17 cellular contexts compared by ENCODE assay signal in genomic region chr5:58965677-58966414, GRCh38.
A peak's percentile ranks its signal among the peaks of the same experiment; 100 is the strongest.
DNase-seq lines count a peak whose midpoint lies in the region; ATAC-seq, FAIRE-seq and TF ChIP-seq lines count a peak whose summit lies in the region.
"Had no signal": no experiment of that assay in that cellular context is flagged by ENCODE, and none has a peak within 500 bp of the region (broad histone marks: within the 10 kb centered on the region; RNA-seq: fewer than 3 reads in every experiment).

No MANE protein-coding gene starts in this region.

- CTCF ChIA-PET in HepG2 (lab: Yijun Ruan, JAX; ENCODE audit: low intra/inter-chr PET ratio, low total read pairs), result no interaction called here

- 22% methylated on average over 9 of the region's 9 CpGs for WGBS in HepG2 (ENCODE audit: low lambda C conversion rate)
- 64% methylated on average over 8 of the region's 9 CpGs for WGBS in right lobe of liver (ENCODE audit: insufficient coverage, low coverage, low lambda C conversion rate, missing lambda C conversion rate)

- H3K79me2 ChIP-seq in HepG2 (ENCODE audit: insufficient read depth, low read length), result no peaks in the 10 kb centered on the region

- no peak overlapping the region for H3K27ac Mint-ChIP-seq in stimulated activated effector memory CD8-positive, alpha-beta T cell treated with anti-CD3 and anti-CD28 coated beads, Interleukin-12 subunit alpha, Interleukin-12 subunit beta, amount 100 ng/mL, for 72 hours
- H3K27ac Mint-ChIP-seq: CD4-positive, CD25-positive, alpha-beta regulatory T cell had no signal

- in situ Hi-C loops in HepG2 (cut with HindIII; ENCODE audit: extremely low pct_ligation_motif_present, low pct_unique_long_range_greater_than_20kb) (no loop called here), brain microvascular endothelial cell (cut with HindIII; ENCODE audit: low pct_ligation_motif_present, low sequenced_read_pairs) (no loop called here)

- H3K9me3 ChIP-seq in HepG2 (ENCODE audit: low read length) (no peaks in the 10 kb centered on the region), right lobe of liver (no peaks in the 10 kb centered on the region)
- H3K9me3 ChIP-seq: HAP-1, SJSA1 had no signal

- no peak overlapping the region for H3K4me2 ChIP-seq in HepG2 (ENCODE audit: low read depth, low read length)

- TF ChIP-seq EP300 in HepG2 (IDR thresholded peaks at IDR 0.05; ENCODE audit: low read depth in 2 of 2, low read length in 2 of 2) (no peak), HepG2 (CRISPR knock-in tag; IDR thresholded peaks at IDR 0.05; ENCODE audit: borderline replicate concordance) (no peak)

- H3K4me3 Mint-ChIP-seq in stimulated activated effector memory CD8-positive, alpha-beta T cell treated with anti-CD3 and anti-CD28 coated beads, Interleukin-12 subunit alpha, Interleukin-12 subunit beta, amount 100 ng/mL, for 72 hours, result no peak overlapping the region
- H3K4me3 Mint-ChIP-seq: CD4-positive, CD25-positive, alpha-beta regulatory T cell had no signal

- H3K4me3 ChIP-seq in HepG2 (replicated peaks in 1 of 3; ENCODE audit: insufficient read depth in 1 of 3, low read depth in 2 of 3, low read length in 3 of 3) (no peak overlapping the region), right lobe of liver (no peak overlapping the region), brain microvascular endothelial cell (ENCODE audit: low read depth, low read length) (no peak overlapping the region)
- H3K4me3 ChIP-seq: HAP-1, SJSA1 had no signal

- peaks cover 49% of the 10 kb centered on the region for H3K36me3 Mint-ChIP-seq in stimulated activated effector memory CD8-positive, alpha-beta T cell treated with anti-CD3 and anti-CD28 coated beads, Interleukin-12 subunit alpha, Interleukin-12 subunit beta, amount 100 ng/mL, for 72 hours
- H3K36me3 Mint-ChIP-seq: CD4-positive, CD25-positive, alpha-beta regulatory T cell had no signal

- no peaks in the 10 kb centered on the region for H3K9me3 Mint-ChIP-seq in stimulated activated effector memory CD8-positive, alpha-beta T cell treated with anti-CD3 and anti-CD28 coated beads, Interleukin-12 subunit alpha, Interleukin-12 subunit beta, amount 100 ng/mL, for 72 hours
- H3K9me3 Mint-ChIP-seq: CD4-positive, CD25-positive, alpha-beta regulatory T cell had no signal

- no TSS peak for BruUV-seq in HepG2 (replicated peaks; lab: Mats Ljungman, UMichigan)

- TF ChIP-seq CTCF in HepG2 (CRISPR knock-in tag; IDR thresholded peaks at IDR 0.05) (no peak), right lobe of liver (IDR thresholded peaks at IDR 0.05) (no peak), brain microvascular endothelial cell (IDR thresholded peaks at IDR 0.05; ENCODE audit: low read depth, low read length, missing control alignments) (peak; percentile 21)

- TF ChIP-seq RAD21 in HepG2 (CRISPR knock-in tag; IDR thresholded peaks at IDR 0.05), result no peak

- H4K20me1 ChIP-seq in HepG2 (ENCODE audit: insufficient read depth, low read length), result no peaks in the 10 kb centered on the region

- peaks cover 0 to 8% of the 10 kb centered on the region in 2 experiments; a peak in 1 of 5 replicates for H3K27me3 ChIP-seq in HepG2 (ENCODE audit: control insufficient read depth in 1 of 2, insufficient read depth in 2 of 2, low read length in 2 of 2)
- no peaks in the 10 kb centered on the region for H3K27me3 ChIP-seq in right lobe of liver
- no peaks in the 10 kb centered on the region for H3K27me3 ChIP-seq in brain microvascular endothelial cell (replicated peaks)
- H3K27me3 ChIP-seq: SJSA1 had no signal

- peaks cover 22% of the 10 kb centered on the region for H3K4me1 Mint-ChIP-seq in stimulated activated effector memory CD8-positive, alpha-beta T cell treated with anti-CD3 and anti-CD28 coated beads, Interleukin-12 subunit alpha, Interleukin-12 subunit beta, amount 100 ng/mL, for 72 hours
- H3K4me1 Mint-ChIP-seq: CD4-positive, CD25-positive, alpha-beta regulatory T cell had no signal

- DNase-seq in HepG2 (ENCODE audit: low spot score) (no peak), right lobe of liver (no peak), brain microvascular endothelial cell (no peak), iPS-NIHi7 (ENCODE audit: extremely low spot score) (peak; percentile 23), NCI-H1417 treated with DMSO at 0.1 percent for 48 hours (lab: John Stamatoyannopoulos, UW) (no peak)
- DNase-seq in stimulated activated effector memory CD8-positive, alpha-beta T cell treated with anti-CD3 and anti-CD28 coated beads, Interleukin-12 subunit alpha, Interleukin-12 subunit beta, amount 100 ng/mL, for 72 hours (ENCODE audit: low spot score in 2 of 2), result no peak
- DNase-seq: AML-193; Calu3; CD4-positive, CD25-positive, alpha-beta regulatory T cell; GF-D8; NCI-H1048; NCI-H1694; NCI-H69 had no signal

- H3K4me1 ChIP-seq in HepG2 (ENCODE audit: insufficient read depth, low read length), result no peaks in the 10 kb centered on the region
- no peaks in the 10 kb centered on the region for H3K4me1 ChIP-seq in right lobe of liver
- H3K4me1 ChIP-seq: HAP-1, SJSA1 had no signal

- FAIRE-seq in HepG2 (lab: Jason Lieb, UNC), result no peak

- no peaks in the 10 kb centered on the region for H3K36me3 ChIP-seq in HepG2 (replicated peaks in 1 of 2; ENCODE audit: control insufficient read depth in 1 of 2, insufficient read depth in 2 of 2, low read length in 2 of 2)
- no peaks in the 10 kb centered on the region for H3K36me3 ChIP-seq in right lobe of liver
- H3K36me3 ChIP-seq in brain microvascular endothelial cell (replicated peaks), result no peaks in the 10 kb centered on the region
- H3K36me3 ChIP-seq: HAP-1, SJSA1 had no signal

- ATAC-seq in HepG2, result peak; percentile 54
- no peak for ATAC-seq in right lobe of liver
- peak; percentile 55 for ATAC-seq in stimulated activated effector memory CD8-positive, alpha-beta T cell treated with anti-CD3 and anti-CD28 coated beads, Interleukin-12 subunit alpha, Interleukin-12 subunit beta, amount 100 ng/mL, for 72 hours
- ATAC-seq in HG03354 (IDR thresholded peaks at IDR 0.05; ENCODE audit: poor library complexity, severe bottlenecking, unreplicated experiment), result no peak
- ATAC-seq in HG03025 (IDR thresholded peaks at IDR 0.05; ENCODE audit: low FRiP score, unreplicated experiment), result no peak

- H2AFZ ChIP-seq in HepG2 (ENCODE audit: low read length), result no peak overlapping the region

- intact Hi-C loops in HepG2 (cut with micrococcal nuclease; ENCODE audit: unreplicated experiment), result no loop called here
- intact Hi-C loops in right lobe of liver (cut with DNase I), result no loop called here

- POLR2A ChIA-PET in HepG2 (lab: Yijun Ruan, JAX), result no interaction called here

- TF ChIP-seq POLR2A in HepG2 (IDR thresholded peaks at IDR 0.05; ENCODE audit: insufficient read depth in 1 of 2, low read depth in 2 of 2, low read length in 2 of 2) (no peak), right lobe of liver (IDR thresholded peaks at IDR 0.05) (no peak)

- H3K27ac ChIP-seq in HepG2 (ENCODE audit: extremely low read length, insufficient read depth, low read length) (no peak overlapping the region), right lobe of liver (no peak overlapping the region), brain microvascular endothelial cell (no peak overlapping the region)
- H3K27ac ChIP-seq: SJSA1 had no signal

- H3K9ac ChIP-seq in HepG2 (ENCODE audit: insufficient read depth, low read depth, low read length), result no peak overlapping the region

TF ChIP-seq in HepG2, 621 proteins besides CTCF, POLR2A, EP300 and RAD21:
- no peak for TF ChIP-seq RAD51 (IDR thresholded peaks at IDR 0.05; ENCODE audit: borderline replicate concordance)
- TF ChIP-seq ELF3 (CRISPR knock-in tag; IDR thresholded peaks at IDR 0.05), result no peak
- peak; percentile 81 to 93 for TF ChIP-seq MAFK (conservative IDR thresholded peaks at IDR 0.05 in 1 of 2, IDR thresholded peaks at IDR 0.05 in 1 of 2; ENCODE audit: low read length in 2 of 2)
- TF ChIP-seq ZNF496 (CRISPR knock-in tag; IDR thresholded peaks at IDR 0.05; ENCODE audit: insufficient replicate concordance), result no peak
- TF ChIP-seq DMTF1 (CRISPR knock-in tag; IDR thresholded peaks at IDR 0.05), result no peak
- no peak for TF ChIP-seq ZNF589 (CRISPR knock-in tag; conservative IDR thresholded peaks at IDR 0.05)
- TF ChIP-seq NFKB2 (CRISPR knock-in tag; IDR thresholded peaks at IDR 0.05; ENCODE audit: borderline replicate concordance), result no peak
- peak; percentile 83 for TF ChIP-seq MAFF (IDR thresholded peaks at IDR 0.05; ENCODE audit: low read depth, low read length)

Comparison
In these comparisons a context has a peak if more than half of its experiments do, and no peak if none do; other contexts are left out.
1. ATAC-seq: peak in HepG2 (single experiment) and stimulated activated effector memory CD8-positive, alpha-beta T cell treated with anti-CD3 and anti-CD28 coated beads, Interleukin-12 subunit alpha, Interleukin-12 subunit beta, amount 100 ng/mL, for 72 hours (single experiment); none in right lobe of liver (0 of 4), HG03354 (single experiment) and HG03025 (single experiment).